In genomic region chr16:20460313-20460712, GRCh38 we compare ENCODE assay signal across 19 cellular contexts. TPM values are rescaled to one million over a fixed set of nuclear protein-coding genes. Genes with fewer than 3 reads are reported as not detected.
"Had no signal": no experiment of that assay in that cellular context is flagged by ENCODE, and none has a peak within 500 bp of the region (broad histone marks: within the 10 kb centered on the region; RNA-seq: fewer than 3 reads in every experiment).

No MANE protein-coding gene starts in this region.

RNA-seq across cellular contexts. Expression of gene ACSM2A, which starts 9.0 kb away (rescaled TPM):
- total RNA-seq: activated naive CD4-positive, alpha-beta T cell treated with anti-CD3 and anti-CD28 coated beads for 36 hours; activated naive CD4-positive, alpha-beta T cell treated with anti-CD3 and anti-CD28 coated beads, Interleukin-2, amount 50 U/mL, for 72 hours; activated naive CD8-positive, alpha-beta T cell treated with anti-CD3 and anti-CD28 coated beads for 36 hours; activated naive CD8-positive, alpha-beta T cell treated with anti-CD3 and anti-CD28 coated beads, Interleukin-2, amount 10 ng/mL, durations not matched to agents 7 days and 5 days; activated T-helper 1 cell treated with anti-CD3 and anti-CD28 coated beads, Interleukin-12 subunit alpha, Interleukin-12 subunit beta, Interleukin-2, Interleukin-4 antibody, amounts not matched to agents 30 ng/mL and 10 ng/mL and 1 ng/mL, durations not matched to agents 14 hours and 24 hours and 36 hours; activated T-helper 17 cell treated with anti-CD3 and anti-CD28 coated beads, Interleukin-2, amount 50 U/mL, for 72 hours; aorta; ascending aorta; body of pancreas; breast epithelium; cardiac muscle cell; cardiac septum; cerebellum; chondrocyte had no signal
- polyA plus RNA-seq: aorta, cardiac muscle cell had no signal

RNA-seq across cellular contexts. Expression of gene ACSM5, which starts 51.0 kb away (rescaled TPM):
- total RNA-seq: activated naive CD4-positive, alpha-beta T cell treated with anti-CD3 and anti-CD28 coated beads for 36 hours; activated naive CD4-positive, alpha-beta T cell treated with anti-CD3 and anti-CD28 coated beads, Interleukin-2, amount 50 U/mL, for 72 hours; activated naive CD8-positive, alpha-beta T cell treated with anti-CD3 and anti-CD28 coated beads for 36 hours; activated naive CD8-positive, alpha-beta T cell treated with anti-CD3 and anti-CD28 coated beads, Interleukin-2, amount 10 ng/mL, durations not matched to agents 7 days and 5 days; activated T-cell treated with anti-CD3 and anti-CD28 coated beads, Interleukin-2, amount 50 U/mL, for 4 hours; activated T-cell treated with anti-CD3 and anti-CD28 coated beads, Interleukin-2, amount 50 U/mL, for 72 hours; activated T-helper 1 cell treated with anti-CD3 and anti-CD28 coated beads, Interleukin-12 subunit alpha, Interleukin-12 subunit beta, Interleukin-2, Interleukin-4 antibody, amounts not matched to agents 30 ng/mL and 10 ng/mL and 1 ng/mL, durations not matched to agents 14 hours and 24 hours and 36 hours; activated T-helper 17 cell treated with anti-CD3 and anti-CD28 coated beads, Interleukin-2, amount 50 U/mL, for 72 hours; activated T-helper 2 cell treated with anti-CD3 and anti-CD28 coated beads, Interferon-gamma antibody, Interleukin-2, Interleukin-4, amounts not matched to agents 10 μg/mL and 5 μg/mL and 100 μg/mL, durations not matched to agents 14 hours and 24 hours and 36 hours; ascending aorta; astrocyte; cardiac muscle cell had no signal

RNA-seq across cellular contexts. Expression of gene PDILT, which starts 55.8 kb away (rescaled TPM):
- total RNA-seq: activated naive CD4-positive, alpha-beta T cell treated with anti-CD3 and anti-CD28 coated beads for 36 hours; activated naive CD4-positive, alpha-beta T cell treated with anti-CD3 and anti-CD28 coated beads, Interleukin-2, amount 50 U/mL, for 72 hours; activated naive CD8-positive, alpha-beta T cell treated with anti-CD3 and anti-CD28 coated beads for 36 hours; activated naive CD8-positive, alpha-beta T cell treated with anti-CD3 and anti-CD28 coated beads, Interleukin-2, amount 10 ng/mL, durations not matched to agents 7 days and 5 days; activated T-cell treated with anti-CD3 and anti-CD28 coated beads, Interleukin-2, amount 50 U/mL, for 4 hours; activated T-cell treated with anti-CD3 and anti-CD28 coated beads, Interleukin-2, amount 50 U/mL, for 72 hours; activated T-helper 1 cell treated with anti-CD3 and anti-CD28 coated beads, Interleukin-12 subunit alpha, Interleukin-12 subunit beta, Interleukin-2, Interleukin-4 antibody, amounts not matched to agents 30 ng/mL and 10 ng/mL and 1 ng/mL, durations not matched to agents 14 hours and 24 hours and 36 hours; activated T-helper 17 cell treated with anti-CD3 and anti-CD28 coated beads, Interleukin-2, amount 50 U/mL, for 72 hours; adrenal gland; aorta; ascending aorta; astrocyte; body of pancreas; breast epithelium; cardiac muscle cell; cardiac septum; cerebellum; chondrocyte had no signal
- polyA plus RNA-seq: adrenal gland, aorta, cardiac muscle cell had no signal
